Comparison of ENCODE assay signal across 16 cellular contexts in the genomic region with DNA sequence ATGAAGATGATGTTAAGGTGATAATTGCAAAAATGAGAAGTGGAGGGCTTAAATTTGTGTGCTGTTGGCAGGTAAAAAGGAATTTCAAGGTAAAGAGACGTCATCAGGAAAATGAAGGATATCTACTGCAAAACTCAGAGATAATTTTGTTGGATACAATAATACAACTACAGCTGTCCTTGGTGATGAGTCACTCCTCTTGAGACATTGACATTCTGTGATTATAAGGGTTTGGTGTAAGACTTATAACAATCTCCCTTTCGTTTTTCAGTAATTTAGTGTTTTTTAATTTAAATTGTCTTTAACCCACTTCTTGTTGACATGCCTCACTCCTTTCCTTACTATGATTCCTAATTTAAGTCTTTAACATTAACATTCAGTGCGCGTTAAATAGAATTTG.
"Had no signal": no experiment of that assay in that cellular context is flagged by ENCODE, and none has a peak within 500 bp of the region (broad histone marks: within the 10 kb centered on the region; RNA-seq: fewer than 3 reads in every experiment).

No MANE protein-coding gene starts in this region.

- H3K36me3 Mint-ChIP-seq: naive B cell had no signal

- DNase-seq: activated B cell treated with CpG ODN at 0.5 μM for 24 hours; activated CD4-positive, alpha-beta T cell treated with anti-CD3 and anti-CD28 coated beads, Interleukin-2, amount 10 ng/mL, durations not matched to agents 7 days and 5 days; activated CD8-positive, alpha-beta memory T cell treated with anti-CD3 and anti-CD28 coated beads for 24 hours; activated naive CD4-positive, alpha-beta T cell treated with anti-CD3 and anti-CD28 coated beads for 36 hours; activated T-cell treated with anti-CD3 and anti-CD28 coated beads for 4 hours; lower lobe of right lung; midbrain; naive B cell; pancreas; stimulated activated CD4-positive, alpha-beta T cell treated with anti-CD3 and anti-CD28 coated beads, Interleukin-4, amount 100 ng/mL, for 4 hours; stimulated activated naive CD8-positive, alpha-beta T cell treated with anti-CD3 and anti-CD28 coated beads, Interleukin-15, amount 100 ng/mL, for 72 hours; testis; upper lobe of right lung had no signal

- H3K4me1 ChIP-seq: lower lobe of right lung, pancreas, testis, upper lobe of right lung had no signal

- H3K36me3 ChIP-seq: lower lobe of right lung, pancreas, upper lobe of right lung had no signal

- H3K4me1 Mint-ChIP-seq: activated B cell treated with CpG ODN at 0.5 μM for 24 hours; activated CD4-positive, alpha-beta T cell treated with anti-CD3 and anti-CD28 coated beads, Interleukin-2, amount 10 ng/mL, durations not matched to agents 7 days and 5 days; activated T-helper 17 cell treated with anti-CD3 and anti-CD28 coated beads, Interleukin-2, amount 50 U/mL, for 72 hours; naive B cell; stimulated activated naive CD8-positive, alpha-beta T cell treated with anti-CD3 and anti-CD28 coated beads, Interleukin-15, amount 100 ng/mL, for 72 hours had no signal

- H3K9me3 ChIP-seq: lower lobe of right lung, pancreas, testis had no signal

- H3K27ac ChIP-seq: lower lobe of right lung, pancreas, testis, upper lobe of right lung had no signal

- H3K4me3 ChIP-seq: lower lobe of right lung, pancreas, testis, upper lobe of right lung had no signal

- H3K4me3 Mint-ChIP-seq: activated B cell treated with CpG ODN at 0.5 μM for 24 hours; activated CD4-positive, alpha-beta T cell treated with anti-CD3 and anti-CD28 coated beads, Interleukin-2, amount 10 ng/mL, durations not matched to agents 7 days and 5 days; activated naive CD4-positive, alpha-beta T cell treated with anti-CD3 and anti-CD28 coated beads for 36 hours; activated T-helper 17 cell treated with anti-CD3 and anti-CD28 coated beads, Interleukin-2, amount 50 U/mL, for 72 hours; naive B cell; stimulated activated naive CD8-positive, alpha-beta T cell treated with anti-CD3 and anti-CD28 coated beads, Interleukin-15, amount 100 ng/mL, for 72 hours; T-helper 1 cell treated with Interleukin-12 subunit alpha and Interleukin-12 subunit beta and Interleukin-4 antibody, amounts not matched to agents 30 μg/mL and 1 μg/mL, for 36 hours had no signal

- H3K27me3 Mint-ChIP-seq: activated B cell treated with CpG ODN at 0.5 μM for 24 hours; activated CD4-positive, alpha-beta T cell treated with anti-CD3 and anti-CD28 coated beads, Interleukin-2, amount 10 ng/mL, durations not matched to agents 7 days and 5 days; activated T-helper 17 cell treated with anti-CD3 and anti-CD28 coated beads, Interleukin-2, amount 50 U/mL, for 72 hours; naive B cell; stimulated activated naive CD8-positive, alpha-beta T cell treated with anti-CD3 and anti-CD28 coated beads, Interleukin-15, amount 100 ng/mL, for 72 hours had no signal

- FAIRE-seq: pancreas, TTC549 had no signal

- H3K27me3 ChIP-seq: pancreas, testis, upper lobe of right lung had no signal

- H3K27ac Mint-ChIP-seq: activated B cell treated with CpG ODN at 0.5 μM for 24 hours; activated CD4-positive, alpha-beta T cell treated with anti-CD3 and anti-CD28 coated beads, Interleukin-2, amount 10 ng/mL, durations not matched to agents 7 days and 5 days; activated naive CD4-positive, alpha-beta T cell treated with anti-CD3 and anti-CD28 coated beads for 36 hours; activated T-helper 17 cell treated with anti-CD3 and anti-CD28 coated beads, Interleukin-2, amount 50 U/mL, for 72 hours; naive B cell; stimulated activated naive CD8-positive, alpha-beta T cell treated with anti-CD3 and anti-CD28 coated beads, Interleukin-15, amount 100 ng/mL, for 72 hours; T-helper 1 cell treated with Interleukin-12 subunit alpha and Interleukin-12 subunit beta and Interleukin-4 antibody, amounts not matched to agents 30 μg/mL and 1 μg/mL, for 36 hours had no signal
